ENCODE assay signal across 15 cellular contexts in the genomic region with DNA sequence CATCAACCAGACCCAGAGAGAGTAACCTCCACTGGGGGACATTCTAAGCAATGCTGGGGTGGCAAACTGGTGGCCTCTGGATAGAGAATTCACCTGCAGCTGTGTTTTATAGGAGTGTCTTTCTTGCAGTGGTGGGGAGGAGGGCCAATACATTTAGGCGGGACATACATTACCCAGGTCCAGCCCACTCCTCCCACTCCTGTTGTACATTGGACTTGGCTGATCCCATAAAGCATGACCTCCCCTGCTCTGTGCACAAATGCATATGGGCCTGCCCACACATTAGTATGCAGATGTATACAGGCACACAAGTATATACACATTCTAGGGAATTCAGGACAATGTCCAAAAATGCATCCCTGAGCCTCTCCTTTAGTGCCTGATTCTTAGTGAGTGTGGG.
DNase-seq lines count a peak whose midpoint lies in the region; ATAC-seq and TF ChIP-seq lines count a peak whose summit lies in the region.
"Had no signal": no experiment of that assay in that cellular context is flagged by ENCODE, and none has a peak within 500 bp of the region (broad histone marks: within the 10 kb centered on the region; RNA-seq: fewer than 3 reads in every experiment).

No MANE protein-coding gene starts in this region.

- peak; percentile 16; the same call in 1 of the 3 replicates for ATAC-seq in DND-41 (ENCODE audit: insufficient read depth, low read depth)
- ATAC-seq in esophagus mucosa = peak; percentile 16

- POLR2A ChIA-PET in HEK293 (lab: Yijun Ruan, JAX) = no interaction called here

- H3K9me3 ChIP-seq in DND-41 (ENCODE audit: insufficient read depth, low read length, severe bottlenecking) (no peaks in the 10 kb centered on the region), HEK293 (ENCODE audit: control insufficient read depth, insufficient read depth, low read depth, low read length) (no peaks in the 10 kb centered on the region)
- H3K9me3 ChIP-seq: BE2C had no signal

- H3K4me3 ChIP-seq in DND-41 (ENCODE audit: low read depth in 1 of 2, low read length in 2 of 2) (no peak overlapping the region), HEK293 (ENCODE audit: low read depth, low read length) (no peak overlapping the region)

- H3K27ac Mint-ChIP-seq in progenitor cell of endocrine pancreas (peak overlapping the region; percentile 20), CD14-positive monocyte (no peak overlapping the region)
- H3K27ac Mint-ChIP-seq: CD4-positive, CD25-positive, alpha-beta regulatory T cell had no signal

- no peaks in the 10 kb centered on the region for H3K27me3 ChIP-seq in DND-41 (ENCODE audit: insufficient read depth, low read length, poor library complexity)

- intact Hi-C loops in CD14-positive monocyte (cut with micrococcal nuclease) = loop anchor here in 1 of 2 donors (10.0 kb wide), 1 partner anchor 485 kb away; no protein-coding TSS in a partner anchor

- no peak overlapping the region for H3K9ac ChIP-seq in DND-41 (ENCODE audit: low read depth, low read length)

- no peak overlapping the region for H3K4me2 ChIP-seq in DND-41 (ENCODE audit: insufficient read depth, low read length)

- no peaks in the 10 kb centered on the region for H3K79me2 ChIP-seq in DND-41 (ENCODE audit: insufficient read depth, low read length)

- peaks cover 3% of the 10 kb centered on the region for H3K36me3 Mint-ChIP-seq in progenitor cell of endocrine pancreas (ENCODE audit: insufficient read depth)
- H3K36me3 Mint-ChIP-seq in CD14-positive monocyte = no peaks in the 10 kb centered on the region

- CTCF ChIA-PET in HEK293 (lab: Yijun Ruan, JAX) = interaction anchor here (1.2 kb wide), 1 partner anchor 158 kb away, joined by 3 read pairs; no protein-coding TSS in a partner anchor

- H3K27me3 Mint-ChIP-seq in progenitor cell of endocrine pancreas (peaks cover 14% of the 10 kb centered on the region), CD14-positive monocyte (ENCODE audit: low read depth in 3 of 3) (peaks cover 19 to 27% (median 23%) of the 10 kb centered on the region in 3 donors)
- H3K27me3 Mint-ChIP-seq: CD4-positive, CD25-positive, alpha-beta regulatory T cell had no signal

- peaks cover 11% of the 10 kb centered on the region for H3K4me1 Mint-ChIP-seq in progenitor cell of endocrine pancreas (ENCODE audit: low read depth)
- no peaks in the 10 kb centered on the region for H3K4me1 Mint-ChIP-seq in CD14-positive monocyte
- H3K4me1 Mint-ChIP-seq: CD4-positive, CD25-positive, alpha-beta regulatory T cell had no signal

- DNase-seq in DND-41 (no peak), progenitor cell of endocrine pancreas (ENCODE audit: low spot score, unreplicated experiment) (no peak), NCI-H2107 (lab: John Stamatoyannopoulos, UW) (no peak), GM10266 (ENCODE audit: extremely low spot score) (no peak), CD14-positive monocyte (ENCODE audit: low spot score) (no peak)
- DNase-seq: BE2C; CD4-positive, CD25-positive, alpha-beta regulatory T cell; COR-L47; Kasumi-1; NCI-H1694; NCI-H2081 treated with DMSO at 0.1 percent for 48 hours; NCI-H446; Right ventricle myocardium superior had no signal

- H3K4me3 Mint-ChIP-seq in progenitor cell of endocrine pancreas (ENCODE audit: low read depth) (no peak overlapping the region), CD14-positive monocyte (no peak overlapping the region)
- H3K4me3 Mint-ChIP-seq: CD4-positive, CD25-positive, alpha-beta regulatory T cell had no signal

- H3K9me3 Mint-ChIP-seq in progenitor cell of endocrine pancreas (ENCODE audit: low read depth) = no peaks in the 10 kb centered on the region
- peaks cover 0 to 1% (median 0%) of the 10 kb centered on the region in 7 donors for H3K9me3 Mint-ChIP-seq in CD14-positive monocyte
- H3K9me3 Mint-ChIP-seq: CD4-positive, CD25-positive, alpha-beta regulatory T cell had no signal

- TF ChIP-seq CTCF in DND-41 (IDR thresholded peaks at IDR 0.05; ENCODE audit: borderline replicate concordance, extremely low read depth, low read length, poor library complexity, severe bottlenecking) (no peak), HEK293 (tag by site-specific recombination; IDR thresholded peaks at IDR 0.05) (no peak), progenitor cell of endocrine pancreas (IDR thresholded peaks at IDR 0.05; ENCODE audit: unreplicated experiment) (no peak), GM10266 (IDR thresholded peaks at IDR 0.05; ENCODE audit: control insufficient read depth, insufficient read depth, low read depth, missing control alignments) (no peak), CD14-positive monocyte (IDR thresholded peaks at IDR 0.05) (no peak)

- no peak overlapping the region for H2AFZ ChIP-seq in DND-41 (ENCODE audit: low read depth, low read length)

- H3K36me3 ChIP-seq in DND-41 (ENCODE audit: insufficient read depth, low read length) = 0 out of 2 replicates have a peak, but pooled peaks cover under 1% of the 10 kb centered on the region
- H3K36me3 ChIP-seq in HEK293 (ENCODE audit: control insufficient read depth in 2 of 2, insufficient read depth in 1 of 2, low read length in 2 of 2) = peaks cover 0 to 1% of the 10 kb centered on the region in 2 experiments; a peak in 1 of 3 replicates
- H3K36me3 ChIP-seq: BE2C had no signal

- no peaks in the 10 kb centered on the region for H3K4me1 ChIP-seq in DND-41 (ENCODE audit: insufficient read depth, low read length)
- no peaks in the 10 kb centered on the region for H3K4me1 ChIP-seq in HEK293 (ENCODE audit: control insufficient read depth, insufficient read depth, low read length)
- H3K4me1 ChIP-seq: BE2C had no signal

- H4K20me1 ChIP-seq in DND-41 (ENCODE audit: insufficient read depth, low read length) = no peaks in the 10 kb centered on the region

- H3K27ac ChIP-seq in DND-41 (ENCODE audit: low read length) = no peak overlapping the region
- no peak overlapping the region for H3K27ac ChIP-seq in HEK293 (ENCODE audit: extremely low read depth, low read depth, low read length)

TF ChIP-seq in HEK293, 187 proteins besides CTCF, POLR2A, EP300 and RAD21:
- 0 out of 2 replicates have a peak, but pooled peaks have one; percentile 18 for TF ChIP-seq ZFHX2 (tag by site-specific recombination; conservative IDR thresholded peaks at IDR 0.05)
- no peak for TF ChIP-seq ZNF202 (tag by site-specific recombination; IDR thresholded peaks at IDR 0.05; ENCODE audit: borderline replicate concordance)
- 0 out of 2 replicates have a peak, but pooled peaks have one; percentile 23 for TF ChIP-seq EGR2 (tag by site-specific recombination; IDR thresholded peaks at IDR 0.05; ENCODE audit: low read depth)
